ENCODE assay signal across 29 cellular contexts in genomic region chr1:65535981-65536380, GRCh38.
"Had no signal": no experiment of that assay in that cellular context is flagged by ENCODE, and none has a peak within 500 bp of the region (broad histone marks: within the 10 kb centered on the region; RNA-seq: fewer than 3 reads in every experiment).

No MANE protein-coding gene starts in this region.

- H3K36me3 ChIP-seq: adrenal gland, esophagus muscularis mucosa, gastrocnemius medialis, heart right ventricle had no signal

- H3K4me3 Mint-ChIP-seq: activated CD4-positive, alpha-beta memory T cell treated with anti-CD3 and anti-CD28 coated beads for 36 hours; activated CD8-positive, alpha-beta memory T cell treated with anti-CD3 and anti-CD28 coated beads, Interleukin-2, amount 10 ng/mL, durations not matched to agents 7 days and 5 days; activated CD8-positive, alpha-beta T cell treated with anti-CD3 and anti-CD28 coated beads, Interleukin-2, amount 10 ng/mL, durations not matched to agents 7 days and 5 days; activated naive CD4-positive, alpha-beta T cell treated with anti-CD3 and anti-CD28 coated beads for 36 hours; activated naive CD4-positive, alpha-beta T cell treated with anti-CD3 and anti-CD28 coated beads, Interleukin-2, amount 50 U/mL, for 24 hours; activated naive CD8-positive, alpha-beta T cell treated with anti-CD3 and anti-CD28 coated beads for 36 hours; activated naive CD8-positive, alpha-beta T cell treated with anti-CD3 and anti-CD28 coated beads, Interleukin-2, amount 50 U/mL, for 24 hours; activated T-helper 1 cell treated with anti-CD3 and anti-CD28 coated beads, Interleukin-12 subunit alpha, Interleukin-12 subunit beta, Interleukin-2, Interleukin-4 antibody, amounts not matched to agents 30 ng/mL and 10 ng/mL and 1 ng/mL, durations not matched to agents 14 hours and 24 hours and 36 hours; effector memory CD8-positive, alpha-beta T cell had no signal

- ATAC-seq: activated CD8-positive, alpha-beta memory T cell treated with anti-CD3 and anti-CD28 coated beads, Interleukin-2, amount 10 ng/mL, durations not matched to agents 7 days and 5 days; activated CD8-positive, alpha-beta T cell treated with anti-CD3 and anti-CD28 coated beads, Interleukin-2, amount 10 ng/mL, durations not matched to agents 7 days and 5 days; activated naive CD8-positive, alpha-beta T cell treated with anti-CD3 and anti-CD28 coated beads, Interleukin-2, amount 50 U/mL, for 24 hours; body of pancreas; effector memory CD8-positive, alpha-beta T cell; foreskin keratinocyte; gastrocnemius medialis; heart right ventricle had no signal

- H3K4me3 ChIP-seq: adrenal gland, body of pancreas, esophagus muscularis mucosa, gastrocnemius medialis, heart right ventricle had no signal

- H3K9me3 Mint-ChIP-seq: activated naive CD4-positive, alpha-beta T cell treated with anti-CD3 and anti-CD28 coated beads for 36 hours; activated T-helper 1 cell treated with anti-CD3 and anti-CD28 coated beads, Interleukin-12 subunit alpha, Interleukin-12 subunit beta, Interleukin-2, Interleukin-4 antibody, amounts not matched to agents 30 ng/mL and 10 ng/mL and 1 ng/mL, durations not matched to agents 14 hours and 24 hours and 36 hours; activated T-helper 2 cell treated with anti-CD3 and anti-CD28 coated beads, Interferon-gamma antibody, Interleukin-2, Interleukin-4, amounts not matched to agents 10 μg/mL and 5 μg/mL and 100 μg/mL, durations not matched to agents 14 hours and 24 hours and 36 hours had no signal

- DNase-seq: activated CD4-positive, alpha-beta memory T cell treated with anti-CD3 and anti-CD28 coated beads for 36 hours; activated CD4-positive, alpha-beta T cell treated with anti-CD3 and anti-CD28 coated beads for 1 hour; activated CD4-positive, alpha-beta T cell treated with anti-CD3 and anti-CD28 coated beads for 48 hours; activated CD8-positive, alpha-beta memory T cell treated with anti-CD3 and anti-CD28 coated beads, Interleukin-2, amount 10 ng/mL, durations not matched to agents 7 days and 5 days; activated CD8-positive, alpha-beta memory T cell treated with anti-CD3 and anti-CD28 coated beads, Interleukin-2, amount 50 U/mL, for 4 hours; activated CD8-positive, alpha-beta T cell treated with anti-CD3 and anti-CD28 coated beads, Interleukin-2, amount 10 ng/mL, durations not matched to agents 7 days and 5 days; activated effector memory CD4-positive, alpha-beta T cell treated with anti-CD3 and anti-CD28 coated beads, Interleukin-2, amount 50 U/mL, for 16 hours; activated naive CD4-positive, alpha-beta T cell treated with anti-CD3 and anti-CD28 coated beads for 36 hours; activated naive CD8-positive, alpha-beta T cell treated with anti-CD3 and anti-CD28 coated beads for 36 hours; activated naive CD8-positive, alpha-beta T cell treated with anti-CD3 and anti-CD28 coated beads, Interleukin-2, amount 50 U/mL, for 24 hours; activated T-cell treated with anti-CD3 and anti-CD28 coated beads, Interleukin-2, amount 50 U/mL, for 1 hour; activated T-cell treated with anti-CD3 and anti-CD28 coated beads, Interleukin-2, amount 50 U/mL, for 48 hours; adrenal gland; amygdala; aorta; body of pancreas; caudate nucleus; cortex of kidney; dermis blood vessel endothelial cell; effector CD4-positive, alpha-beta T cell; effector memory CD8-positive, alpha-beta T cell; foreskin keratinocyte; gastrocnemius medialis; heart right ventricle; T-helper 2 cell had no signal

- H3K27ac Mint-ChIP-seq: activated CD4-positive, alpha-beta memory T cell treated with anti-CD3 and anti-CD28 coated beads for 36 hours; activated CD8-positive, alpha-beta memory T cell treated with anti-CD3 and anti-CD28 coated beads, Interleukin-2, amount 10 ng/mL, durations not matched to agents 7 days and 5 days; activated CD8-positive, alpha-beta T cell treated with anti-CD3 and anti-CD28 coated beads, Interleukin-2, amount 10 ng/mL, durations not matched to agents 7 days and 5 days; activated naive CD4-positive, alpha-beta T cell treated with anti-CD3 and anti-CD28 coated beads for 36 hours; activated naive CD4-positive, alpha-beta T cell treated with anti-CD3 and anti-CD28 coated beads, Interleukin-2, amount 50 U/mL, for 24 hours; activated naive CD8-positive, alpha-beta T cell treated with anti-CD3 and anti-CD28 coated beads for 36 hours; activated naive CD8-positive, alpha-beta T cell treated with anti-CD3 and anti-CD28 coated beads, Interleukin-2, amount 50 U/mL, for 24 hours; activated T-helper 1 cell treated with anti-CD3 and anti-CD28 coated beads, Interleukin-12 subunit alpha, Interleukin-12 subunit beta, Interleukin-2, Interleukin-4 antibody, amounts not matched to agents 30 ng/mL and 10 ng/mL and 1 ng/mL, durations not matched to agents 14 hours and 24 hours and 36 hours; activated T-helper 2 cell treated with anti-CD3 and anti-CD28 coated beads, Interferon-gamma antibody, Interleukin-2, Interleukin-4, amounts not matched to agents 10 μg/mL and 5 μg/mL and 100 μg/mL, durations not matched to agents 14 hours and 24 hours and 36 hours; effector memory CD8-positive, alpha-beta T cell had no signal

- H3K9me3 ChIP-seq: adrenal gland, gastrocnemius medialis had no signal

- H3K27me3 Mint-ChIP-seq: activated CD4-positive, alpha-beta memory T cell treated with anti-CD3 and anti-CD28 coated beads for 36 hours; activated naive CD8-positive, alpha-beta T cell treated with anti-CD3 and anti-CD28 coated beads for 36 hours had no signal

- H3K4me1 Mint-ChIP-seq: activated CD8-positive, alpha-beta memory T cell treated with anti-CD3 and anti-CD28 coated beads, Interleukin-2, amount 10 ng/mL, durations not matched to agents 7 days and 5 days; activated naive CD4-positive, alpha-beta T cell treated with anti-CD3 and anti-CD28 coated beads, Interleukin-2, amount 50 U/mL, for 24 hours; activated naive CD8-positive, alpha-beta T cell treated with anti-CD3 and anti-CD28 coated beads for 36 hours; activated naive CD8-positive, alpha-beta T cell treated with anti-CD3 and anti-CD28 coated beads, Interleukin-2, amount 50 U/mL, for 24 hours had no signal

- H3K27me3 ChIP-seq: adrenal gland, body of pancreas, esophagus muscularis mucosa, gastrocnemius medialis, heart right ventricle had no signal

- H3K36me3 Mint-ChIP-seq: activated CD4-positive, alpha-beta memory T cell treated with anti-CD3 and anti-CD28 coated beads for 36 hours; activated CD8-positive, alpha-beta memory T cell treated with anti-CD3 and anti-CD28 coated beads, Interleukin-2, amount 10 ng/mL, durations not matched to agents 7 days and 5 days had no signal
